In genomic region chr2:12463189-12463588, GRCh38 we compare ENCODE assay signal across 20 cellular contexts.
"Had no signal": no experiment of that assay in that cellular context is flagged by ENCODE, and none has a peak within 500 bp of the region (broad histone marks: within the 10 kb centered on the region; RNA-seq: fewer than 3 reads in every experiment).

No MANE protein-coding gene starts in this region.

- H3K36me3 Mint-ChIP-seq: activated CD4-positive, alpha-beta memory T cell treated with anti-CD3 and anti-CD28 coated beads for 36 hours; WTC11 had no signal

- ATAC-seq: esophagus mucosa; gastroesophageal sphincter; heart left ventricle; left lobe of liver; right cardiac atrium; stimulated activated naive CD8-positive, alpha-beta T cell treated with anti-CD3 and anti-CD28 coated beads, Interleukin-15, Interleukin-2, amounts not matched to agents 100 U/mL and 50 U/mL, for 24 hours; WTC11 had no signal

- H3K27ac Mint-ChIP-seq: activated CD4-positive, alpha-beta memory T cell treated with anti-CD3 and anti-CD28 coated beads for 36 hours; activated T-helper 2 cell treated with anti-CD3 and anti-CD28 coated beads, Interferon-gamma antibody, Interleukin-2, Interleukin-4, amounts not matched to agents 10 μg/mL and 5 μg/mL and 100 μg/mL, durations not matched to agents 14 hours and 24 hours and 36 hours; WTC11 had no signal

- H3K9me3 ChIP-seq: ascending aorta, gastroesophageal sphincter, prostate gland, transverse colon had no signal

- DNase-seq: activated CD4-positive, alpha-beta memory T cell treated with anti-CD3 and anti-CD28 coated beads for 36 hours; activated CD4-positive, alpha-beta T cell treated with anti-CD3 and anti-CD28 coated beads for 4 hours; activated naive CD4-positive, alpha-beta T cell treated with anti-CD3 and anti-CD28 coated beads, Interleukin-2, amount 50 U/mL, for 16 hours; cerebellar nuclear complex; cortex of kidney; effector CD8-positive, alpha-beta T cell; heart left ventricle; kidney; midbrain; right cardiac atrium; stimulated activated naive CD8-positive, alpha-beta T cell treated with anti-CD3 and anti-CD28 coated beads, Interleukin-15, Interleukin-2, amounts not matched to agents 100 U/mL and 50 U/mL, for 24 hours; transverse colon had no signal

- H3K27me3 ChIP-seq: ascending aorta, gastroesophageal sphincter, heart left ventricle, transverse colon had no signal

- H3K27ac ChIP-seq: ascending aorta, gastroesophageal sphincter, heart left ventricle, prostate gland, transverse colon had no signal

- H3K27me3 Mint-ChIP-seq: activated CD4-positive, alpha-beta memory T cell treated with anti-CD3 and anti-CD28 coated beads for 36 hours had no signal

- H3K4me3 ChIP-seq: ascending aorta, gastroesophageal sphincter, heart left ventricle, prostate gland, transverse colon had no signal

- H3K4me3 Mint-ChIP-seq: activated CD4-positive, alpha-beta memory T cell treated with anti-CD3 and anti-CD28 coated beads for 36 hours; neural crest cell; WTC11 had no signal

- H3K4me1 ChIP-seq: ascending aorta, gastroesophageal sphincter, prostate gland had no signal

- H3K4me1 Mint-ChIP-seq: neural crest cell had no signal

- H3K9me3 Mint-ChIP-seq: activated CD4-positive, alpha-beta memory T cell treated with anti-CD3 and anti-CD28 coated beads for 36 hours had no signal

- H3K36me3 ChIP-seq: ascending aorta, gastroesophageal sphincter, heart left ventricle, prostate gland, transverse colon had no signal
